1 cellular context compared by ENCODE assay signal in genomic region chr6:3259491-3259958, GRCh38.
A peak's percentile ranks its signal among the peaks of the same experiment; 100 is the strongest.
TF ChIP-seq lines count a peak whose summit lies in the region.

No MANE protein-coding gene starts in this region.

TF ChIP-seq in HepG2, 621 proteins besides CTCF, POLR2A, EP300 and RAD21 (continued from another document):
- TF ChIP-seq TFDP1 (CRISPR knock-in tag; IDR thresholded peaks at IDR 0.05; ENCODE audit: borderline replicate concordance) (peak; percentile 78), ZNF589 (CRISPR knock-in tag; conservative IDR thresholded peaks at IDR 0.05) (no peak), PPARG (CRISPR knock-in tag; conservative IDR thresholded peaks at IDR 0.05) (no peak; the same call in 1 of the 2 replicates), ZBTB44 (CRISPR knock-in tag; IDR thresholded peaks at IDR 0.05) (no peak), ZBTB46 (CRISPR knock-in tag; IDR thresholded peaks at IDR 0.05; ENCODE audit: borderline replicate concordance) (no peak), BCL3 (CRISPR knock-in tag; IDR thresholded peaks at IDR 0.05) (no peak; the same call in 1 of the 2 replicates), ZC3H13 (CRISPR knock-in tag; IDR thresholded peaks at IDR 0.05) (no peak; the same call in 1 of the 2 replicates), DNMT1 (CRISPR knock-in tag; IDR thresholded peaks at IDR 0.05) (no peak), HDAC1 (CRISPR knock-in tag; IDR thresholded peaks at IDR 0.05) (no peak), LCORL (IDR thresholded peaks at IDR 0.05) (no peak), LCORL (CRISPR knock-in tag; IDR thresholded peaks at IDR 0.05) (no peak), SIN3A (IDR thresholded peaks at IDR 0.05; ENCODE audit: borderline replicate concordance, low read depth, low read length) (no peak), ZNF225 (CRISPR knock-in tag; IDR thresholded peaks at IDR 0.05) (peak; percentile 55; the same call in 1 of the 2 replicates), NFE2 (CRISPR knock-in tag; IDR thresholded peaks at IDR 0.05) (0 out of 2 replicates have a peak, but pooled peaks have one; percentile 9), ZNF513 (CRISPR knock-in tag; conservative IDR thresholded peaks at IDR 0.05) (no peak), ARHGAP35 (CRISPR knock-in tag; IDR thresholded peaks at IDR 0.05; ENCODE audit: borderline replicate concordance) (0 out of 2 replicates have a peak, but pooled peaks have one; percentile 58), FOXO1 (CRISPR knock-in tag; IDR thresholded peaks at IDR 0.05) (peak; percentile 41; the same call in 1 of the 2 replicates), HDAC2 (CRISPR knock-in tag; IDR thresholded peaks at IDR 0.05) (peak; percentile 39; the same call in 1 of the 2 replicates), SOX13 (IDR thresholded peaks at IDR 0.05) (no peak), SOX13 (CRISPR knock-in tag; conservative IDR thresholded peaks at IDR 0.05 in 1 of 2, IDR thresholded peaks at IDR 0.05 in 1 of 2) (no peak), ZNF12 (CRISPR knock-in tag; IDR thresholded peaks at IDR 0.05) (peak; percentile 61; the same call in 1 of the 2 replicates), CEBPG (CRISPR knock-in tag; IDR thresholded peaks at IDR 0.05) (0 out of 2 replicates have a peak, but pooled peaks have one; percentile 14), ZNF451 (CRISPR knock-in tag; IDR thresholded peaks at IDR 0.05) (0 out of 2 replicates have a peak, but pooled peaks have one; percentile 27), ZBTB7A (CRISPR knock-in tag; IDR thresholded peaks at IDR 0.05) (no peak), HNRNPLL (IDR thresholded peaks at IDR 0.05; ENCODE audit: low read depth, low read length, poor library complexity, severe bottlenecking) (no peak), ZNF274 (CRISPR knock-in tag; IDR thresholded peaks at IDR 0.05) (0 out of 2 replicates have a peak, but pooled peaks have one; percentile 57), MEIS2 (CRISPR knock-in tag; IDR thresholded peaks at IDR 0.05) (no peak), RBAK (CRISPR knock-in tag; IDR thresholded peaks at IDR 0.05) (no peak), TEAD3 (CRISPR knock-in tag; optimal IDR thresholded peaks at IDR 0.05; ENCODE audit: borderline replicate concordance) (peak; percentile 8), MYPOP (CRISPR knock-in tag; IDR thresholded peaks at IDR 0.05) (no peak), ZSCAN31 (CRISPR knock-in tag; IDR thresholded peaks at IDR 0.05; ENCODE audit: low read depth) (no peak), SP5 (CRISPR knock-in tag; IDR thresholded peaks at IDR 0.05; ENCODE audit: borderline replicate concordance, low read depth) (peak; percentile 33; the same call in 1 of the 2 replicates), ZNF652 (CRISPR knock-in tag; IDR thresholded peaks at IDR 0.05; ENCODE audit: borderline replicate concordance, low read depth) (no peak)
- TF ChIP-seq, protein P1, sequence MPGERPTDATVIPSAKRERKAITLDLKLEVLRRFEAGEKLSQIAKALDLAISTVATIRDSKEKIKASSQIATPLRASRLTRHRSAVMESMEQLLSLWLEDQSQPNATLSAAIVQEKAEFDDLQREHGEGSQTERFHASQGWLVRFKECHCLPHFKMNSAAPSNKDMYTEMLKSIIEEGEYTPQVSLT (CRISPR knock-in tag; IDR thresholded peaks at IDR 0.05; ENCODE audit: borderline replicate concordance, low read depth): no peak
- TF ChIP-seq, protein P2, sequence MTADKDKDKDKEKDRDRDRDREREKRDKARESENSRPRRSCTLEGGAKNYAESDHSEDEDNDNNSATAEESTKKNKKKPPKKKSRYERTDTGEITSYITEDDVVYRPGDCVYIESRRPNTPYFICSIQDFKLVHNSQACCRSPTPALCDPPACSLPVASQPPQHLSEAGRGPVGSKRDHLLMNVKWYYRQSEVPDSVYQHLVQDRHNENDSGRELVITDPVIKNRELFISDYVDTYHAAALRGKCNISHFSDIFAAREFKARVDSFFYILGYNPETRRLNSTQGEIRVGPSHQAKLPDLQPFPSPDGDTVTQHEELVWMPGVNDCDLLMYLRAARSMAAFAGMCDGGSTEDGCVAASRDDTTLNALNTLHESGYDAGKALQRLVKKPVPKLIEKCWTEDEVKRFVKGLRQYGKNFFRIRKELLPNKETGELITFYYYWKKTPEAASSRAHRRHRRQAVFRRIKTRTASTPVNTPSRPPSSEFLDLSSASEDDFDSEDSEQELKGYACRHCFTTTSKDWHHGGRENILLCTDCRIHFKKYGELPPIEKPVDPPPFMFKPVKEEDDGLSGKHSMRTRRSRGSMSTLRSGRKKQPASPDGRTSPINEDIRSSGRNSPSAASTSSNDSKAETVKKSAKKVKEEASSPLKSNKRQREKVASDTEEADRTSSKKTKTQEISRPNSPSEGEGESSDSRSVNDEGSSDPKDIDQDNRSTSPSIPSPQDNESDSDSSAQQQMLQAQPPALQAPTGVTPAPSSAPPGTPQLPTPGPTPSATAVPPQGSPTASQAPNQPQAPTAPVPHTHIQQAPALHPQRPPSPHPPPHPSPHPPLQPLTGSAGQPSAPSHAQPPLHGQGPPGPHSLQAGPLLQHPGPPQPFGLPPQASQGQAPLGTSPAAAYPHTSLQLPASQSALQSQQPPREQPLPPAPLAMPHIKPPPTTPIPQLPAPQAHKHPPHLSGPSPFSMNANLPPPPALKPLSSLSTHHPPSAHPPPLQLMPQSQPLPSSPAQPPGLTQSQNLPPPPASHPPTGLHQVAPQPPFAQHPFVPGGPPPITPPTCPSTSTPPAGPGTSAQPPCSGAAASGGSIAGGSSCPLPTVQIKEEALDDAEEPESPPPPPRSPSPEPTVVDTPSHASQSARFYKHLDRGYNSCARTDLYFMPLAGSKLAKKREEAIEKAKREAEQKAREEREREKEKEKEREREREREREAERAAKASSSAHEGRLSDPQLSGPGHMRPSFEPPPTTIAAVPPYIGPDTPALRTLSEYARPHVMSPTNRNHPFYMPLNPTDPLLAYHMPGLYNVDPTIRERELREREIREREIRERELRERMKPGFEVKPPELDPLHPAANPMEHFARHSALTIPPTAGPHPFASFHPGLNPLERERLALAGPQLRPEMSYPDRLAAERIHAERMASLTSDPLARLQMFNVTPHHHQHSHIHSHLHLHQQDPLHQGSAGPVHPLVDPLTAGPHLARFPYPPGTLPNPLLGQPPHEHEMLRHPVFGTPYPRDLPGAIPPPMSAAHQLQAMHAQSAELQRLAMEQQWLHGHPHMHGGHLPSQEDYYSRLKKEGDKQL (CRISPR knock-in tag; IDR thresholded peaks at IDR 0.05; ENCODE audit: low read depth): no peak
